Comparison of ENCODE assay signal across 11 cellular contexts in the genomic region with DNA sequence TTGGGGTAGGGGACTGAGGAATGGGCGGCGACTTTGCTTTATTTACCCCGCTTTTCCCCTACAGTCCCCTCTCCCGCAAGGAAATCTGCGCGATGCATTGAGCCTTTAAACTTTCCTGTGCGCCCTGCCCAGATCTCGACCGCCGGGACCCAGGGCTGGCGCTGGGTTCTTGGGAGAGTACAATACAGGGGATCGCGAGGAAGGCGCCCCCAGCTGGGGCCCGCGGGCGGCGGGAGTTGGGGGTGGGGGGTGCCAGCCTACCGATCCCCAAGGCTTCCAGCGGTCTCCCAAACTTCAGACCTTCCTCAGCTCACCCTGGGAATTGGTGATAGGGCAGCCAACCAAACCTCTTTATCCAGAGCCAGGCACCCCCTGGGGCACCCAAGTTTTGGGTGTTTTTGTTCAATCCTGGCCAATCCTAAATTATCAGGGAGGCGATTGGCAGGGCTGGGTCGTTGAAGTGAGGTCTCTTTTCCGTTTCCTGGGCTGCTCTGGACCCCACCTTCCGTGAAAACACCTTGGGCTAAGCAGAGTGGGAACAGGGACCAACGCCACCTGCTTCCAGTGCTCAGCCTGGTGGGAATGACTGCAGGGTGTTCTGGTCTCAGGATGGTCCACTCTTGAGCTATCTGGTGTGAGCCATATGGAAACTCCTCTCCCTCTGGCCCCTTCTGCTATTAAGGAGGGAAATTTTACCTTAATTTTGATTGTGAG. TPM values are rescaled to one million over a fixed set of nuclear protein-coding genes. Genes with fewer than 3 reads are reported as not detected.
A peak's percentile ranks its signal among the peaks of the same experiment; 100 is the strongest.
DNase-seq lines count a peak whose midpoint lies in the region; FAIRE-seq and TF ChIP-seq lines count a peak whose summit lies in the region.
"Had no signal": no experiment of that assay in that cellular context is flagged by ENCODE, and none has a peak within 500 bp of the region (broad histone marks: within the 10 kb centered on the region; RNA-seq: fewer than 3 reads in every experiment).

No MANE protein-coding gene starts in this region.

- H3K79me2 ChIP-seq in keratinocyte (ENCODE audit: control insufficient read depth, insufficient read depth, low read length): no peaks in the 10 kb centered on the region
- H3K79me2 ChIP-seq in smooth muscle cell (ENCODE audit: low read depth): peaks cover 7% of the 10 kb centered on the region

- H2AFZ ChIP-seq in keratinocyte (ENCODE audit: control insufficient read depth, low read length) (no peak overlapping the region), smooth muscle cell (ENCODE audit: low read depth) (peak overlapping the region; percentile 55)

- peaks cover 20% of the 10 kb centered on the region for H3F3A ChIP-seq in smooth muscle cell (ENCODE audit: low read depth)

- DNase-seq in HAP-1 (ENCODE audit: low spot score in 2 of 2) (peak; percentile 12 to 32), astrocyte of the spinal cord (ENCODE audit: low read depth, low spot score) (no peak), keratinocyte (ENCODE audit: low read depth, low spot score) (no peak), smooth muscle cell (lab: John Stamatoyannopoulos, UW; ENCODE audit: unreplicated experiment) (no peak), HUDEP-2 (lab: John Stamatoyannopoulos, UW; ENCODE audit: unreplicated experiment in 76 of 76) (no peak), GM19239 (ENCODE audit: insufficient read length, low spot score) (no peak)
- DNase-seq in activated CD8-positive, alpha-beta memory T cell treated with anti-CD3 and anti-CD28 coated beads for 24 hours: no peak
- DNase-seq in stimulated activated CD4-positive, alpha-beta T cell treated with anti-CD3 and anti-CD28 coated beads, Interleukin-12 subunit alpha, Interleukin-12 subunit beta, amount 100 ng/mL, for 4 hours: no peak
- DNase-seq: activated CD4-positive, alpha-beta T cell treated with anti-CD3 and anti-CD28 coated beads for 4 hours; effector memory CD4-positive, alpha-beta T cell; NCI-H2171 had no signal

- FAIRE-seq in keratinocyte (lab: Jason Lieb, UNC): no peak
- no peak for FAIRE-seq in GM19239 (lab: Jason Lieb, UNC)

- H4K20me1 ChIP-seq in keratinocyte (ENCODE audit: control insufficient read depth, extremely low read depth, insufficient read depth, low read length) (no peaks in the 10 kb centered on the region), smooth muscle cell (ENCODE audit: low read depth) (peaks cover 20% of the 10 kb centered on the region)

- 8% methylated on average over 24 of the region's 25 CpGs for WGBS in smooth muscle cell (ENCODE audit: low lambda C conversion rate)

- no peak overlapping the region for H3K27ac ChIP-seq in keratinocyte (ENCODE audit: control insufficient read depth, insufficient read depth, low read length)
- H3K27ac ChIP-seq in smooth muscle cell (ENCODE audit: low read depth): no peak overlapping the region

- in situ Hi-C loops in HAP-1 (cut with MboI; ENCODE audit: low sequenced_read_pairs) (no loop called here), astrocyte of the spinal cord (cut with HindIII; ENCODE audit: low sequenced_read_pairs) (no loop called here)

- dilution Hi-C loops in keratinocyte (cut with MboI; ENCODE audit: extremely low pct_ligation_motif_present, low sequenced_read_pairs): no loop called here

- no peak for TF ChIP-seq CTCF in astrocyte of the spinal cord (IDR thresholded peaks at IDR 0.05; ENCODE audit: low read depth, low read length)
- TF ChIP-seq CTCF in keratinocyte (optimal IDR thresholded peaks at IDR 0.05 in 1 of 3, IDR thresholded peaks at IDR 0.05 in 1 of 3, conservative IDR thresholded peaks at IDR 0.05 in 1 of 3; ENCODE audit: extremely low read depth in 1 of 3, insufficient read depth in 2 of 3, low read length in 3 of 3): no peak
- TF ChIP-seq CTCF in smooth muscle cell (IDR thresholded peaks at IDR 0.05; ENCODE audit: borderline replicate concordance, insufficient read depth, poor library complexity, severe bottlenecking): no peak

- H3K9me1 ChIP-seq in keratinocyte (ENCODE audit: control insufficient read depth, extremely low read depth, insufficient read depth, low read length): no peaks in the 10 kb centered on the region

- H3K9me3 ChIP-seq in HAP-1 (no peaks in the 10 kb centered on the region; the same call in 1 of the 2 replicates), keratinocyte (ENCODE audit: control insufficient read depth, low read depth, low read length) (no peaks in the 10 kb centered on the region), smooth muscle cell (replicated peaks; ENCODE audit: low read depth) (no peaks in the 10 kb centered on the region)

- no peak overlapping the region for H3K9ac ChIP-seq in keratinocyte (ENCODE audit: control insufficient read depth, extremely low read depth, insufficient read depth, low read length)
- H3K9ac ChIP-seq in smooth muscle cell (ENCODE audit: low read depth): peak overlapping the region; percentile 18

- H3K36me3 ChIP-seq in HAP-1 (replicated peaks): no peaks in the 10 kb centered on the region
- no peaks in the 10 kb centered on the region for H3K36me3 ChIP-seq in keratinocyte (ENCODE audit: control insufficient read depth in 2 of 2, extremely low read depth in 1 of 2, insufficient read depth in 2 of 2, low read length in 2 of 2)
- H3K36me3 ChIP-seq in smooth muscle cell (ENCODE audit: low read depth): no peaks in the 10 kb centered on the region

- peaks cover 5% of the 10 kb centered on the region; the same call in 1 of the 2 replicates for H3K4me1 ChIP-seq in HAP-1
- H3K4me1 ChIP-seq in keratinocyte (ENCODE audit: control insufficient read depth, extremely low read depth, insufficient read depth, low read length): peaks cover 8% of the 10 kb centered on the region
- no peaks in the 10 kb centered on the region for H3K4me1 ChIP-seq in smooth muscle cell (ENCODE audit: low read depth)

- no peaks in the 10 kb centered on the region for H3K27me3 ChIP-seq in HAP-1 (ENCODE audit: low read depth)
- peaks cover 34% of the 10 kb centered on the region for H3K27me3 ChIP-seq in keratinocyte (ENCODE audit: control insufficient read depth, extremely low read depth, insufficient read depth, low read length)
- no peaks in the 10 kb centered on the region for H3K27me3 ChIP-seq in smooth muscle cell (ENCODE audit: low read depth)

- H3K4me2 ChIP-seq in keratinocyte (ENCODE audit: control insufficient read depth, extremely low read depth, insufficient read depth, low read depth, low read length): peak overlapping the region; percentile 75
- H3K4me2 ChIP-seq in smooth muscle cell: peak overlapping the region; percentile 99

- peak overlapping the region; percentile 72 for H3K4me3 ChIP-seq in HAP-1
- peak overlapping the region; percentile 34 for H3K4me3 ChIP-seq in astrocyte of the spinal cord (ENCODE audit: low read depth, low read length)
- peak overlapping the region; percentile 33 to 55 (median 55) for H3K4me3 ChIP-seq in keratinocyte (ENCODE audit: control insufficient read depth in 2 of 3, extremely low read depth in 1 of 3, insufficient read depth in 2 of 3, low read depth in 1 of 3, low read length in 3 of 3)
- peak overlapping the region; percentile 71 for H3K4me3 ChIP-seq in smooth muscle cell

RNA-seq across cellular contexts. Expression of gene DAB2IP, which starts 51.4 kb away (rescaled TPM):
- 28.6 to 36.6 TPM (median 30.9 TPM) in 3 replicates for polyA plus RNA-seq in keratinocyte
- 15.5 TPM for polyA plus RNA-seq in keratinocyte (2011; ENCODE audit: low read depth)
- 21.9 and 32.2 TPM in 2 replicates for polyA plus RNA-seq in keratinocyte (2011; cell fraction: cytosol; rRNA removed)
- 49.2 and 60.4 TPM in 2 replicates for polyA plus RNA-seq in keratinocyte (2011; cell fraction: nucleus; rRNA removed)
- 17.8 and 33.8 TPM in 2 replicates for polyA plus RNA-seq in keratinocyte (2012; ENCODE audit: low replicate concordance)
- polyA minus RNA-seq in keratinocyte: 86.8 to 140 TPM (median 108 TPM) in 3 replicates
- polyA minus RNA-seq in keratinocyte (2011; cell fraction: cytosol; rRNA and poly(A)+ RNA removed): 62.5 TPM
- 73.0 and 76.5 TPM in 2 replicates for polyA minus RNA-seq in keratinocyte (2011; cell fraction: nucleus; rRNA and poly(A)+ RNA removed)
- total RNA-seq in smooth muscle cell: 15.5 and 21.6 TPM in 2 replicates
- polyA plus RNA-seq in smooth muscle cell: 10.4 and 14.0 TPM in 2 replicates

Comparison
In these comparisons a context has a peak if more than half of its experiments do, and no peak if none do; other contexts are left out.
1. DNase-seq: peak in HAP-1 (2 of 2); none in astrocyte of the spinal cord (single experiment), keratinocyte (single experiment), smooth muscle cell (single experiment), HUDEP-2 (0 of 76), GM19239 (single experiment), activated CD8-positive, alpha-beta memory T cell treated with anti-CD3 and anti-CD28 coated beads for 24 hours (single experiment) and stimulated activated CD4-positive, alpha-beta T cell treated with anti-CD3 and anti-CD28 coated beads, Interleukin-12 subunit alpha, Interleukin-12 subunit beta, amount 100 ng/mL, for 4 hours (single experiment).
2. Peak in every context shown above with its lines, with median percentiles within 50 percentile points of each other: H3K4me3 ChIP-seq.